In the genomic region with DNA sequence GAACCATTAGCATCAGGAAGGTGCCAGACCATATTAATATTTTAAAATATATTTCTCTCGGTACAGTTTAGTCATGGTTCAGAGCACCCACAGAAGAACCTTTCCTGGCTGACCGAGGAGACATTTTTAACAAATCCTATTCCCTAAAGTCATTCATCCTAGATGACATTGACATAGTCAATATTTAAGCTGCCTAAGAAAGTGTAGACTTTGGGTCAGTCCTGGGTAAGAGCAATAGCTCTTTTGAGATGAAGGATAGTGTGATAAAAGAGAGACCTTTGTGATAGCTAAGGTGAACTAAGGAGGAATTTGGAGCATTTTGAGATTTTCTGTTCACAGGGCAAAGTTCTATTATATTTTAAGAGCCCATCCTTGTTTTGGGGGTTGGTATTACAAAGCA, we compare ENCODE assay signal across 8 cellular contexts. TPM values are rescaled to one million over a fixed set of nuclear protein-coding genes. Genes with fewer than 3 reads are reported as not detected.
DNase-seq lines count a peak whose midpoint lies in the region; ATAC-seq and TF ChIP-seq lines count a peak whose summit lies in the region.

No MANE protein-coding gene starts in this region.

- H3K36me3 Mint-ChIP-seq in activated naive CD4-positive, alpha-beta T cell treated with anti-CD3 and anti-CD28 coated beads, Interleukin-2, amount 50 U/mL, for 24 hours = peaks cover 4% of the 10 kb centered on the region
- H3K36me3 Mint-ChIP-seq in activated naive CD4-positive, alpha-beta T cell treated with anti-CD3 and anti-CD28 coated beads, Interleukin-2, amount 10 ng/mL, durations not matched to agents 7 days and 5 days = peaks cover 36% of the 10 kb centered on the region
- no peaks in the 10 kb centered on the region for H3K36me3 Mint-ChIP-seq in T-helper 17 cell (ENCODE audit: low read depth)

- peak overlapping the region; percentile 92 for H3K27ac Mint-ChIP-seq in activated naive CD4-positive, alpha-beta T cell treated with anti-CD3 and anti-CD28 coated beads, Interleukin-2, amount 50 U/mL, for 24 hours
- H3K27ac Mint-ChIP-seq in activated naive CD4-positive, alpha-beta T cell treated with anti-CD3 and anti-CD28 coated beads, Interleukin-2, amount 10 ng/mL, durations not matched to agents 7 days and 5 days = no peak overlapping the region
- peak overlapping the region; percentile 81 for H3K27ac Mint-ChIP-seq in T-helper 17 cell

- peak overlapping the region; percentile 64 for H3K4me3 Mint-ChIP-seq in activated naive CD4-positive, alpha-beta T cell treated with anti-CD3 and anti-CD28 coated beads, Interleukin-2, amount 50 U/mL, for 24 hours
- no peak overlapping the region for H3K4me3 Mint-ChIP-seq in activated naive CD4-positive, alpha-beta T cell treated with anti-CD3 and anti-CD28 coated beads, Interleukin-2, amount 10 ng/mL, durations not matched to agents 7 days and 5 days
- H3K4me3 Mint-ChIP-seq in T-helper 17 cell = peak overlapping the region; percentile 28

- H3K27me3 ChIP-seq in testis = no peaks in the 10 kb centered on the region

- H3K4me1 Mint-ChIP-seq in activated naive CD4-positive, alpha-beta T cell treated with anti-CD3 and anti-CD28 coated beads, Interleukin-2, amount 50 U/mL, for 24 hours = peaks cover 87% of the 10 kb centered on the region
- peaks cover 73% of the 10 kb centered on the region for H3K4me1 Mint-ChIP-seq in activated naive CD4-positive, alpha-beta T cell treated with anti-CD3 and anti-CD28 coated beads, Interleukin-2, amount 10 ng/mL, durations not matched to agents 7 days and 5 days
- peaks cover 38% of the 10 kb centered on the region for H3K4me1 Mint-ChIP-seq in T-helper 17 cell

- TF ChIP-seq CTCF in testis (IDR thresholded peaks at IDR 0.05) = no peak

- CTCF ChIA-PET in activated naive CD4-positive, alpha-beta T cell treated with anti-CD3 and anti-CD28 coated beads, Interleukin-2, amount 10 ng/mL, durations not matched to agents 7 days and 5 days (lab: Charles Lee) = interaction anchor here (0.7 to 1.2 kb wide), 4 partner anchors 9 to 220 kb away, joined by 3 to 4 read pairs (median 3); no protein-coding TSS in a partner anchor

- TF ChIP-seq POLR2A in testis (IDR thresholded peaks at IDR 0.05) = no peak

- H3K4me1 ChIP-seq in testis = peaks cover 38% of the 10 kb centered on the region

- H3K9me3 Mint-ChIP-seq in activated naive CD4-positive, alpha-beta T cell treated with anti-CD3 and anti-CD28 coated beads, Interleukin-2, amount 50 U/mL, for 24 hours = no peaks in the 10 kb centered on the region
- no peaks in the 10 kb centered on the region for H3K9me3 Mint-ChIP-seq in activated naive CD4-positive, alpha-beta T cell treated with anti-CD3 and anti-CD28 coated beads, Interleukin-2, amount 10 ng/mL, durations not matched to agents 7 days and 5 days

- no peaks in the 10 kb centered on the region for H3K9me3 ChIP-seq in T-helper 17 cell (ENCODE audit: control insufficient read depth, low read length, poor library complexity, severe bottlenecking)
- no peaks in the 10 kb centered on the region for H3K9me3 ChIP-seq in testis

- WGBS in testis, 2 donors = 50 to 62% methylated on average over 2 of the region's 2 CpGs

- intact Hi-C loops in left colon (cut with DNase I, micrococcal nuclease) = no loop called here
- intact Hi-C loops in testis (cut with DNase I; ENCODE audit: low total_unique reads) = no loop called here
- intact Hi-C loops in sciatic nerve (cut with DNase I) = no loop called here

- ATAC-seq in T-helper 17 cell = no peak
- peak; percentile 26 for ATAC-seq in left colon
- no peak for ATAC-seq in sciatic nerve

- no peaks in the 10 kb centered on the region for H3K36me3 ChIP-seq in testis (ENCODE audit: low read depth, missing control alignments)

- no peak overlapping the region for H3K4me3 ChIP-seq in testis

- no peak for DNase-seq in activated naive CD4-positive, alpha-beta T cell treated with anti-CD3 and anti-CD28 coated beads, Interleukin-2, amount 10 ng/mL, durations not matched to agents 7 days and 5 days
- DNase-seq in T-helper 17 cell (no peak), left colon (no peak), testis (no peak), sciatic nerve (ENCODE audit: low spot score) (no peak), SIG-M5 treated with dmso at 0.1 percent for 504 hours (lab: John Stamatoyannopoulos, UW; ENCODE audit: unreplicated experiment) (no peak), LoVo (ENCODE audit: low spot score) (no peak)

- H3K27ac ChIP-seq in testis = peak overlapping the region; percentile 53 to 64

- no peaks in the 10 kb centered on the region for H3K27me3 Mint-ChIP-seq in activated naive CD4-positive, alpha-beta T cell treated with anti-CD3 and anti-CD28 coated beads, Interleukin-2, amount 50 U/mL, for 24 hours
- no peaks in the 10 kb centered on the region for H3K27me3 Mint-ChIP-seq in activated naive CD4-positive, alpha-beta T cell treated with anti-CD3 and anti-CD28 coated beads, Interleukin-2, amount 10 ng/mL, durations not matched to agents 7 days and 5 days
- no peaks in the 10 kb centered on the region for H3K27me3 Mint-ChIP-seq in T-helper 17 cell

RNA-seq across cellular contexts. Expression of a gene that starts 47.5 kb away (rescaled TPM):
- total RNA-seq in T-helper 17 cell (10 to 100 TPM; 37.6 to 43.2 TPM), left colon (10 to 100 TPM; 26.3 to 35.3 TPM), testis (10 to 100 TPM; 48.7 to 60.5 TPM), sciatic nerve (48.2 TPM)
- polyA plus RNA-seq in testis (ENCODE audit: insufficient read depth, low read depth, low replicate concordance) = 75.8 TPM
